In genomic region chr15:38255690-38256089, GRCh38 we compare ENCODE assay signal across 11 cellular contexts. TPM values are rescaled to one million over a fixed set of nuclear protein-coding genes. Genes with fewer than 3 reads are reported as not detected.
DNase-seq lines count a peak whose midpoint lies in the region; ATAC-seq and TF ChIP-seq lines count a peak whose summit lies in the region.
"Had no signal": no experiment of that assay in that cellular context is flagged by ENCODE, and none has a peak within 500 bp of the region (broad histone marks: within the 10 kb centered on the region; RNA-seq: fewer than 3 reads in every experiment).

No MANE protein-coding gene starts in this region.

- H4K20me1 ChIP-seq in SU-DHL-6 (ENCODE audit: low read depth, low read length): peaks cover 49% of the 10 kb centered on the region

- no peak for ATAC-seq in left colon
- ATAC-seq in GM18517 (IDR thresholded peaks at IDR 0.05; ENCODE audit: unreplicated experiment): no peak
- no peak for ATAC-seq in GM21717 (IDR thresholded peaks at IDR 0.05; ENCODE audit: unreplicated experiment)

- H2AFZ ChIP-seq in SU-DHL-6 (ENCODE audit: low read depth, low read length, severe bottlenecking): no peak overlapping the region

- no peaks in the 10 kb centered on the region for H3K9me2 ChIP-seq in SU-DHL-6 (replicated peaks; ENCODE audit: insufficient read depth, low read length)

- H3K36me3 ChIP-seq in ES-I3 (ENCODE audit: insufficient read depth, low read length) (no peaks in the 10 kb centered on the region), SU-DHL-6 (ENCODE audit: low read length) (no peaks in the 10 kb centered on the region)

- peaks cover 69% of the 10 kb centered on the region for H3K79me2 ChIP-seq in SU-DHL-6 (ENCODE audit: insufficient read depth, low read length)

- H3K4me2 ChIP-seq in SU-DHL-6 (ENCODE audit: low read depth, low read length, poor library complexity, severe bottlenecking): peak overlapping the region; percentile 97

- H3K4me3 ChIP-seq in SU-DHL-6 (ENCODE audit: insufficient read depth, low read length, poor library complexity, severe bottlenecking): no peak overlapping the region
- H3K4me3 ChIP-seq in fibroblast of mammary gland (ENCODE audit: control insufficient read depth, low read depth, low read length): peak overlapping the region; percentile 85
- peak overlapping the region; percentile 97 for H3K4me3 ChIP-seq in retinal pigment epithelial cell (ENCODE audit: low read length)

- H3K4me1 ChIP-seq in ES-I3 (ENCODE audit: insufficient read depth, low read length): peaks cover 22% of the 10 kb centered on the region

- no peaks in the 10 kb centered on the region for H3K9me3 ChIP-seq in ES-I3 (ENCODE audit: control insufficient read depth, insufficient read depth, low read length)
- H3K9me3 ChIP-seq in SU-DHL-6 (ENCODE audit: insufficient read depth, low read length): no peaks in the 10 kb centered on the region

- H3F3A ChIP-seq in SU-DHL-6 (ENCODE audit: insufficient read depth): peaks cover 25% of the 10 kb centered on the region

- H3K27ac ChIP-seq in SU-DHL-6 (ENCODE audit: low read depth, low read length): no peak overlapping the region

- DNase-seq in fibroblast of mammary gland (ENCODE audit: low read depth): no peak
- no peak for DNase-seq in retinal pigment epithelial cell (ENCODE audit: low read depth)
- no peak for DNase-seq in KG1 (lab: John Stamatoyannopoulos, UW)
- DNase-seq in left colon: no peak
- DNase-seq: Calu3, cortex of kidney, NCI-H187 had no signal

- no peak for TF ChIP-seq CTCF in SU-DHL-6 (IDR thresholded peaks at IDR 0.05; ENCODE audit: insufficient read depth, low read length, poor library complexity, severe bottlenecking)
- no peak for TF ChIP-seq CTCF in fibroblast of mammary gland (conservative IDR thresholded peaks at IDR 0.05; ENCODE audit: control insufficient read depth, insufficient read depth, low read depth, low read length)
- no peak for TF ChIP-seq CTCF in retinal pigment epithelial cell (conservative IDR thresholded peaks at IDR 0.05; ENCODE audit: low read depth, low read length)

- H3K9ac ChIP-seq in ES-I3 (ENCODE audit: low read depth, low read length): peak overlapping the region; percentile 41; the same call in 1 of the 2 replicates
- no peak overlapping the region for H3K9ac ChIP-seq in SU-DHL-6 (ENCODE audit: low read length)

- intact Hi-C loops in left colon (cut with DNase I, micrococcal nuclease): loop anchor here in 1 of 2 donors (10.0 kb wide), 1 partner anchor 181 kb away; no protein-coding TSS in a partner anchor

- H3K27me3 ChIP-seq in SU-DHL-6 (ENCODE audit: low read length): no peaks in the 10 kb centered on the region

RNA-seq across cellular contexts. Expression of gene SPRED1, which starts 3.1 kb away (rescaled TPM):
- 10 to 100 TPM; 24.5 to 32.4 TPM for total RNA-seq in left colon
